In genomic region chr7:55366461-55367138, GRCh38 we compare ENCODE assay signal across 8 cellular contexts. TPM values are rescaled to one million over a fixed set of nuclear protein-coding genes. Genes with fewer than 3 reads are reported as not detected.
A peak's percentile ranks its signal among the peaks of the same experiment; 100 is the strongest.
DNase-seq lines count a peak whose midpoint lies in the region; ATAC-seq and TF ChIP-seq lines count a peak whose summit lies in the region.

No MANE protein-coding gene starts in this region.

- intact Hi-C loops in CD8-positive, alpha-beta T cell (cut with DNase I, micrococcal nuclease) = loop anchor here (1.0 to 5.0 kb wide), 9 partner anchors 46 to 740 kb away; partner anchors contain the start of genes MRPS17 (in 2 of the 2), CCT6A (in 1 of the 2), CHCHD2 (in 1 of the 2) and PSPH (in 1 of the 2)
- intact Hi-C loops in dorsolateral prefrontal cortex (cut with DNase I) = loop anchor here (2.0 to 10.0 kb wide), 8 partner anchors 46 to 708 kb away; partner anchors contain the start of genes SEC61G (in 2 of the 2), MRPS17 (in 1 of the 2) and VOPP1 (in 1 of the 2)

- H3K4me1 Mint-ChIP-seq in CD8-positive, alpha-beta T cell (ENCODE audit: low read depth) = peaks cover 38% of the 10 kb centered on the region

- H3K9me3 ChIP-seq in CD8-positive, alpha-beta T cell (ENCODE audit: low read length) = no peaks in the 10 kb centered on the region
- H3K9me3 ChIP-seq in SK-N-MC (ENCODE audit: low read depth, low read length) (no peaks in the 10 kb centered on the region), mucosa of rectum (ENCODE audit: control insufficient read depth in 2 of 2, low read length in 2 of 2) (no peaks in the 10 kb centered on the region), upper lobe of left lung (no peaks in the 10 kb centered on the region)

- H3K4me3 ChIP-seq in CD8-positive, alpha-beta T cell (ENCODE audit: low read depth, low read length) = peak overlapping the region; percentile 92
- H3K4me3 ChIP-seq in SK-N-MC = peak overlapping the region; percentile 90
- peak overlapping the region; percentile 62 to 99 (median 93) for H3K4me3 ChIP-seq in dorsolateral prefrontal cortex
- H3K4me3 ChIP-seq in mucosa of rectum (ENCODE audit: low read length in 2 of 2) = peak overlapping the region; percentile 97 to 98
- peak overlapping the region; percentile 72 to 95 (median 92) for H3K4me3 ChIP-seq in upper lobe of left lung

- H3K4me3 Mint-ChIP-seq in CD8-positive, alpha-beta T cell = peak overlapping the region; percentile 96

- H3K27ac Mint-ChIP-seq in CD8-positive, alpha-beta T cell = peak overlapping the region; percentile 99

- 1 to 2% methylated on average over 20 to 24 of the region's 32 CpGs for WGBS in upper lobe of left lung, 2 donors

- peaks cover 27% of the 10 kb centered on the region for H3K4me1 ChIP-seq in CD8-positive, alpha-beta T cell (ENCODE audit: insufficient read depth, low read length)
- peaks cover 9 to 13% of the 10 kb centered on the region in 2 donors for H3K4me1 ChIP-seq in mucosa of rectum (ENCODE audit: control insufficient read depth in 2 of 2, insufficient read depth in 2 of 2, low read length in 2 of 2)
- peaks cover 15 to 28% (median 17%) of the 10 kb centered on the region in 4 donors for H3K4me1 ChIP-seq in upper lobe of left lung

- ATAC-seq in CD8-positive, alpha-beta T cell = peak; percentile 5
- ATAC-seq in GM19467 (IDR thresholded peaks at IDR 0.05; ENCODE audit: unreplicated experiment) (peak; percentile 6), HG03571 (IDR thresholded peaks at IDR 0.05; ENCODE audit: unreplicated experiment) (peak; percentile 22), upper lobe of left lung (ENCODE audit: low FRiP score in 2 of 2) (peak; percentile 43 to 44)

- TF ChIP-seq CTCF in CD8-positive, alpha-beta T cell (IDR thresholded peaks at IDR 0.05) = no peak
- TF ChIP-seq CTCF in dorsolateral prefrontal cortex (IDR thresholded peaks at IDR 0.05 in 54 of 56, conservative IDR thresholded peaks at IDR 0.05 in 2 of 56; ENCODE audit: low read depth in 1 of 56, partially characterized antibody in 56 of 56) (no peak), upper lobe of left lung (IDR thresholded peaks at IDR 0.05) (no peak)

- no peaks in the 10 kb centered on the region for H3K9me3 Mint-ChIP-seq in CD8-positive, alpha-beta T cell

- H3K27ac ChIP-seq in CD8-positive, alpha-beta T cell (ENCODE audit: low read depth, low read length) = peak overlapping the region; percentile 96
- H3K27ac ChIP-seq in SK-N-MC (peak overlapping the region; percentile 96; the same call in 1 of the 2 replicates), dorsolateral prefrontal cortex (peak overlapping the region; percentile 90 to 100 (median 100)), mucosa of rectum (ENCODE audit: low read depth in 2 of 2, low read length in 2 of 2) (peak overlapping the region; percentile 94), upper lobe of left lung (peak overlapping the region; percentile 96 to 99 (median 98))

- H3K27me3 ChIP-seq in CD8-positive, alpha-beta T cell (ENCODE audit: insufficient read depth, low read length) = no peaks in the 10 kb centered on the region
- H3K27me3 ChIP-seq in dorsolateral prefrontal cortex (no peaks in the 10 kb centered on the region), mucosa of rectum (ENCODE audit: control insufficient read depth in 2 of 2, insufficient read depth in 2 of 2, low read length in 2 of 2) (no peaks in the 10 kb centered on the region), upper lobe of left lung (no peaks in the 10 kb centered on the region)

- H3K36me3 Mint-ChIP-seq in CD8-positive, alpha-beta T cell = peaks cover 13% of the 10 kb centered on the region

- no peak for TF ChIP-seq POLR2A in upper lobe of left lung (IDR thresholded peaks at IDR 0.05)

- peak in 3 of 7 experiments; percentile 3 to 30 (median 18) for DNase-seq in CD8-positive, alpha-beta T cell
- no peak for DNase-seq in SK-N-MC (ENCODE audit: low read depth, low spot score)
- no peak for DNase-seq in dorsolateral prefrontal cortex
- DNase-seq in upper lobe of left lung = no peak
- DNase-seq in GM03348 (ENCODE audit: low spot score) = no peak

- no peak for TF ChIP-seq EP300 in upper lobe of left lung (IDR thresholded peaks at IDR 0.05)

- H3K36me3 ChIP-seq in CD8-positive, alpha-beta T cell (ENCODE audit: insufficient read depth, low read length) = no peaks in the 10 kb centered on the region
- no peaks in the 10 kb centered on the region for H3K36me3 ChIP-seq in SK-N-MC (ENCODE audit: insufficient read depth, low read length)
- H3K36me3 ChIP-seq in mucosa of rectum (ENCODE audit: control insufficient read depth in 2 of 2, insufficient read depth in 2 of 2, low read length in 2 of 2) = no peaks in the 10 kb centered on the region
- H3K36me3 ChIP-seq in upper lobe of left lung = no peaks in the 10 kb centered on the region

- CTCF ChIA-PET in CD8-positive, alpha-beta T cell (lab: Charles Lee) = interaction anchor here (1.2 kb wide), 1 partner anchor 58 kb away, joined by 6 read pairs; no protein-coding TSS in a partner anchor

- POLR2A ChIA-PET in CD8-positive, alpha-beta T cell (lab: Charles Lee) = interaction anchor here (0.9 to 2.6 kb wide), 15 partner anchors 9 to 740 kb away, joined by 3 to 26 read pairs (median 5); partner anchors contain the start of genes CCT6A, CHCHD2, PSPH and SEC61G

- H3K27me3 Mint-ChIP-seq in CD8-positive, alpha-beta T cell (ENCODE audit: low read depth) = no peaks in the 10 kb centered on the region

- H3K9ac ChIP-seq in SK-N-MC (ENCODE audit: insufficient read length) = peak overlapping the region; percentile 98
- H3K9ac ChIP-seq in mucosa of rectum (ENCODE audit: low read depth in 1 of 2, low read length in 2 of 2) = peak overlapping the region; percentile 92 to 96

RNA-seq across cellular contexts. Expression of gene LANCL2, which starts 1.5 kb away (rescaled TPM):
- 10 to 100 TPM; 10.3 to 10.5 TPM for total RNA-seq in CD8-positive, alpha-beta T cell
- total RNA-seq in dorsolateral prefrontal cortex = 10 to 100 TPM; 27.5 to 66.3 (median 41.3) TPM
- 10 to 100 TPM in 4 of 6 donors, 1 to 10 TPM in 2; 4.6 to 19.9 (median 12.6) TPM for total RNA-seq in upper lobe of left lung
